ENCODE assay signal across 22 cellular contexts in the genomic region with DNA sequence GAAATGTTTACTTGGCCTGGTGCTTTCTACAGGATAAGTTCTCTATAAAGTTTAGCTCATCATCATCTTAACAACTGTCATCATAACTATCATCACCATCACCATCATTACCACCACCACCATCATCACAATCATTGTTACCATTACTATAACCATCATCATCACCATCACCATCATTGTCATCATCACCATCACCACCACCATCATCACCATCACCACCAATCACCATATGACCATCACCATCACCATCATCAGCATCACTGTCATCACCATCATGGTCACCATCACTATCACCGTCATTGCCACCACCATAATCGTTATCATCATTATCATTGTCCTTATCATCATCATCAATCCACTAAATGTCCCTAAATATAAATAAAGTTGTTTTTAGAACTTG. TPM values are rescaled to one million over a fixed set of nuclear protein-coding genes. Genes with fewer than 3 reads are reported as not detected.
DNase-seq lines count a peak whose midpoint lies in the region; ATAC-seq, FAIRE-seq and TF ChIP-seq lines count a peak whose summit lies in the region.
"Had no signal": no experiment of that assay in that cellular context is flagged by ENCODE, and none has a peak within 500 bp of the region (broad histone marks: within the 10 kb centered on the region; RNA-seq: fewer than 3 reads in every experiment).

No MANE protein-coding gene starts in this region.

- H3K4me1 ChIP-seq in HepG2 (ENCODE audit: insufficient read depth, low read length) = peaks cover 32% of the 10 kb centered on the region
- no peaks in the 10 kb centered on the region for H3K4me1 ChIP-seq in right lobe of liver
- H3K4me1 ChIP-seq in HEK293 (ENCODE audit: control insufficient read depth, insufficient read depth, low read length) = no peaks in the 10 kb centered on the region
- H3K4me1 ChIP-seq in pancreas = no peaks in the 10 kb centered on the region
- H3K4me1 ChIP-seq: A549, Caco-2 had no signal

- BruUV-seq in HepG2 (replicated peaks; lab: Mats Ljungman, UMichigan) = no TSS peak

- FAIRE-seq in HepG2 (lab: Jason Lieb, UNC) (no peak), bronchial epithelial cell (lab: Jason Lieb, UNC) (peak; percentile 58), urothelium cell line (lab: Jason Lieb, UNC) (peak; percentile 100), pancreas (lab: Jason Lieb, UNC) (no peak)
- FAIRE-seq: A549, D721Med, G401.6, GM19239 had no signal

- DNase-seq in HepG2 (ENCODE audit: low spot score) = no peak
- DNase-seq in right lobe of liver = no peak
- no peak for DNase-seq in bronchial epithelial cell (ENCODE audit: low read depth)
- DNase-seq in urothelium cell line (ENCODE audit: low spot score) = no peak
- DNase-seq in pancreas = no peak
- no peak for DNase-seq in NOMO-1 (lab: John Stamatoyannopoulos, UW; ENCODE audit: unreplicated experiment in 2 of 2)
- DNase-seq in iPS-NIHi7 (ENCODE audit: extremely low spot score) = no peak
- DNase-seq: AML-193; Caco-2; Calu3; CD4-positive, alpha-beta T cell; CD8-positive, alpha-beta T cell; DMS79 treated with DMSO at 0.1 percent for 48 hours; GF-D8 had no signal

- H3K27me3 ChIP-seq in HepG2 (ENCODE audit: control insufficient read depth in 1 of 2, insufficient read depth in 2 of 2, low read length in 2 of 2) = peaks cover 5 to 68% of the 10 kb centered on the region in 2 experiments
- H3K27me3 ChIP-seq in right lobe of liver = no peaks in the 10 kb centered on the region
- H3K27me3 ChIP-seq in bronchial epithelial cell (ENCODE audit: control insufficient read depth, insufficient read depth, low read length) = peaks cover 10% of the 10 kb centered on the region
- H3K27me3 ChIP-seq in pancreas = no peaks in the 10 kb centered on the region
- H3K27me3 ChIP-seq: BLaER1 treated with 17β-estradiol and CSF1 and Interleukin-3, amounts not matched to agents 10 nM and 100 nM had no signal

- no peak overlapping the region for H2AFZ ChIP-seq in HepG2 (ENCODE audit: low read length)

- no peaks in the 10 kb centered on the region for H3K79me2 ChIP-seq in HepG2 (ENCODE audit: insufficient read depth, low read length)

- no peak for TF ChIP-seq RAD21 in HepG2 (CRISPR knock-in tag; IDR thresholded peaks at IDR 0.05)

- peaks cover 2% of the 10 kb centered on the region for H3K9me3 ChIP-seq in HepG2 (ENCODE audit: low read length)
- no peaks in the 10 kb centered on the region for H3K9me3 ChIP-seq in right lobe of liver
- H3K9me3 ChIP-seq in HEK293 (ENCODE audit: control insufficient read depth, insufficient read depth, low read depth, low read length) = no peaks in the 10 kb centered on the region
- no peaks in the 10 kb centered on the region for H3K9me3 ChIP-seq in pancreas
- H3K9me3 ChIP-seq: BLaER1 treated with 17β-estradiol and CSF1 and Interleukin-3, amounts not matched to agents 10 nM and 100 nM had no signal

- H3K27ac ChIP-seq in HepG2 (ENCODE audit: extremely low read length, insufficient read depth, low read length) = no peak overlapping the region
- no peak overlapping the region for H3K27ac ChIP-seq in right lobe of liver
- no peak overlapping the region for H3K27ac ChIP-seq in HEK293 (ENCODE audit: extremely low read depth, low read depth, low read length)
- no peak overlapping the region for H3K27ac ChIP-seq in pancreas
- H3K27ac ChIP-seq: 22Rv1; A549; BLaER1 treated with 17β-estradiol and CSF1 and Interleukin-3, amounts not matched to agents 10 nM and 100 nM; C4-2B had no signal

- POLR2A ChIA-PET in HepG2 (lab: Yijun Ruan, JAX) (no interaction called here), HEK293 (lab: Yijun Ruan, JAX) (no interaction called here)

- no peak overlapping the region for H3K9ac ChIP-seq in HepG2 (ENCODE audit: insufficient read depth, low read depth, low read length)
- H3K9ac ChIP-seq: BLaER1 treated with 17β-estradiol and CSF1 and Interleukin-3, amounts not matched to agents 10 nM and 100 nM had no signal

- no peak for TF ChIP-seq EP300 in HepG2 (IDR thresholded peaks at IDR 0.05; ENCODE audit: low read depth in 2 of 2, low read length in 2 of 2)
- TF ChIP-seq EP300 in HepG2 (CRISPR knock-in tag; IDR thresholded peaks at IDR 0.05; ENCODE audit: borderline replicate concordance) = no peak

- TF ChIP-seq POLR2A in HepG2 (IDR thresholded peaks at IDR 0.05; ENCODE audit: insufficient read depth in 1 of 2, low read depth in 2 of 2, low read length in 2 of 2) (no peak), right lobe of liver (IDR thresholded peaks at IDR 0.05) (no peak)

- no peaks in the 10 kb centered on the region; the same call in 1 of the 2 replicates for H4K20me1 ChIP-seq in HepG2 (ENCODE audit: insufficient read depth, low read length)

- 4% methylated on average over 2 of the region's 2 CpGs for WGBS in HepG2 (ENCODE audit: low lambda C conversion rate)
- WGBS in right lobe of liver (ENCODE audit: insufficient coverage, low coverage, low lambda C conversion rate, missing lambda C conversion rate) = 69% methylated on average over 2 of the region's 2 CpGs
- WGBS in pancreas, 2 donors = 62 to 66% methylated on average over 2 of the region's 2 CpGs

- no peak overlapping the region for H3K4me2 ChIP-seq in HepG2 (ENCODE audit: low read depth, low read length)
- H3K4me2 ChIP-seq: A549 had no signal

- intact Hi-C loops in HepG2 (cut with micrococcal nuclease; ENCODE audit: unreplicated experiment) (no loop called here), right lobe of liver (cut with DNase I) (loop anchor here in 1 of 2 donors (10.0 kb wide), 1 partner anchor 568 kb away; no protein-coding TSS in a partner anchor), pancreas (cut with DNase I) (no loop called here)

- TF ChIP-seq CTCF in HepG2 (CRISPR knock-in tag; IDR thresholded peaks at IDR 0.05) (no peak), right lobe of liver (IDR thresholded peaks at IDR 0.05) (no peak), HEK293 (tag by site-specific recombination; IDR thresholded peaks at IDR 0.05) (no peak), bronchial epithelial cell (IDR thresholded peaks at IDR 0.05; ENCODE audit: insufficient read depth, low read length, severe bottlenecking) (no peak), pancreas (IDR thresholded peaks at IDR 0.05) (no peak)

- no peak for ATAC-seq in HepG2
- no peak for ATAC-seq in right lobe of liver
- ATAC-seq in pancreas = no peak
- ATAC-seq: A549; CD8-positive, alpha-beta T cell had no signal

- no peaks in the 10 kb centered on the region for H3K36me3 ChIP-seq in HepG2 (replicated peaks in 1 of 2; ENCODE audit: control insufficient read depth in 1 of 2, insufficient read depth in 2 of 2, low read length in 2 of 2)
- H3K36me3 ChIP-seq in right lobe of liver = no peaks in the 10 kb centered on the region
- H3K36me3 ChIP-seq in HEK293 (ENCODE audit: control insufficient read depth in 2 of 2, insufficient read depth in 1 of 2, low read length in 2 of 2) = no peaks in the 10 kb centered on the region
- H3K36me3 ChIP-seq in bronchial epithelial cell (ENCODE audit: control insufficient read depth, insufficient read depth, low read length) = no peaks in the 10 kb centered on the region
- no peaks in the 10 kb centered on the region for H3K36me3 ChIP-seq in pancreas
- H3K36me3 ChIP-seq: BLaER1 treated with 17β-estradiol and CSF1 and Interleukin-3, amounts not matched to agents 10 nM and 100 nM had no signal

- in situ Hi-C loops in HepG2 (cut with HindIII; ENCODE audit: extremely low pct_ligation_motif_present, low pct_unique_long_range_greater_than_20kb) = no loop called here

- CTCF ChIA-PET in HepG2 (lab: Yijun Ruan, JAX; ENCODE audit: low intra/inter-chr PET ratio, low total read pairs) (no interaction called here), HEK293 (lab: Yijun Ruan, JAX) (interaction anchor here (0.7 kb wide), 1 partner anchor 27 kb away, joined by 5 read pairs; no protein-coding TSS in a partner anchor)

- no peak overlapping the region for H3K4me3 ChIP-seq in HepG2 (replicated peaks in 1 of 3; ENCODE audit: insufficient read depth in 1 of 3, low read depth in 2 of 3, low read length in 3 of 3)
- H3K4me3 ChIP-seq in right lobe of liver = no peak overlapping the region
- no peak overlapping the region for H3K4me3 ChIP-seq in HEK293 (ENCODE audit: low read depth, low read length)
- H3K4me3 ChIP-seq in bronchial epithelial cell (ENCODE audit: low read depth, low read length) = no peak overlapping the region
- H3K4me3 ChIP-seq in pancreas = no peak overlapping the region
- H3K4me3 ChIP-seq: A549; BLaER1 treated with 17β-estradiol and CSF1 and Interleukin-3, amounts not matched to agents 10 nM and 100 nM had no signal

RNA-seq across cellular contexts. Expression of a gene that starts 54.9 kb away (rescaled TPM):
- 40.4 and 96.0 TPM in 2 replicates for total RNA-seq in HepG2 (2016; rRNA removed; fragmentation: Illumina TruSeq; extraction: Trizol)
- 11.3 and 13.3 TPM in 2 replicates for total RNA-seq in HepG2 (2016; cell fraction: cytosol; rRNA removed; fragmentation: Illumina TruSeq; extraction: Trizol; ENCODE audit: low read depth)
- total RNA-seq in HepG2 (2016; cell fraction: insoluble cytoplasmic fraction; rRNA removed; fragmentation: Illumina TruSeq; extraction: Trizol) = 38.3 and 98.7 TPM in 2 replicates
- total RNA-seq in HepG2 (2016; cell fraction: membrane; rRNA removed; fragmentation: Illumina TruSeq; extraction: Trizol) = 26.9 and 29.4 TPM in 2 replicates
- total RNA-seq in HepG2 (2016; cell fraction: nucleus; rRNA removed; fragmentation: Illumina TruSeq; extraction: Trizol) = 77.9 and 89.2 TPM in 2 replicates
- polyA plus RNA-seq in HepG2 (2011; rRNA removed) = 143 and 241 TPM in 2 replicates
- 92.8 and 116 TPM in 2 replicates for polyA plus RNA-seq in HepG2 (2011; cell fraction: cytosol; rRNA removed)
- polyA plus RNA-seq in HepG2 (2011; cell fraction: nucleus; rRNA removed) = 82.1 and 131 TPM in 2 replicates
- polyA plus RNA-seq in HepG2 (2012) = 315 and 354 TPM in 2 replicates
- polyA plus RNA-seq in HepG2 (2016; cell fraction: cytosol; fragmentation: Illumina TruSeq; extraction: Trizol; ENCODE audit: low read depth) = 16.5 and 16.7 TPM in 2 replicates
- 50.6 and 73.9 TPM in 2 replicates for polyA plus RNA-seq in HepG2 (2016; cell fraction: insoluble cytoplasmic fraction; fragmentation: Illumina TruSeq; extraction: Trizol; ENCODE audit: low read depth)
- polyA plus RNA-seq in HepG2 (2016; cell fraction: membrane; fragmentation: Illumina TruSeq; extraction: Trizol; ENCODE audit: low read depth) = 26.0 and 32.3 TPM in 2 replicates
- polyA plus RNA-seq in HepG2 (2016; cell fraction: nucleus; fragmentation: Illumina TruSeq; extraction: Trizol; ENCODE audit: insufficient read depth, low read depth) = 165 and 172 TPM in 2 replicates
- polyA minus RNA-seq in HepG2 (2011; rRNA and poly(A)+ RNA removed; ENCODE audit: low replicate concordance) = 160 and 313 TPM in 2 replicates
- polyA minus RNA-seq in HepG2 (2011; cell fraction: cytosol; rRNA and poly(A)+ RNA removed) = 161 and 251 TPM in 2 replicates
- 34.2 and 48.4 TPM in 2 replicates for polyA minus RNA-seq in HepG2 (2011; cell fraction: nucleus; rRNA and poly(A)+ RNA removed)
- total RNA-seq in right lobe of liver = 100 to 1,000 TPM in 4 of 6 experiments, 10 to 100 TPM in 2; 42.0 to 320 (median 126) TPM
- 29.4 and 60.3 TPM in 2 replicates for total RNA-seq in bronchial epithelial cell
- total RNA-seq in pancreas = 10 to 100 TPM in 4 of 6 donors, 1 to 10 TPM in 2; 5.7 to 19.8 (median 13.5) TPM
- polyA plus RNA-seq in pancreas = 10 to 100 TPM in 1 of 2 donors, 1 to 10 TPM in 1; 7.0 to 10.1 TPM

RNA-seq across cellular contexts. Expression of a gene that starts 59.7 kb away (rescaled TPM):
- 27.1 and 35.7 TPM in 2 replicates for total RNA-seq in HepG2 (2016; rRNA removed; fragmentation: Illumina TruSeq; extraction: Trizol)
- 8.5 and 12.4 TPM in 2 replicates for total RNA-seq in HepG2 (2016; cell fraction: cytosol; rRNA removed; fragmentation: Illumina TruSeq; extraction: Trizol; ENCODE audit: low read depth)
- 24.1 and 36.5 TPM in 2 replicates for total RNA-seq in HepG2 (2016; cell fraction: insoluble cytoplasmic fraction; rRNA removed; fragmentation: Illumina TruSeq; extraction: Trizol)
- total RNA-seq in HepG2 (2016; cell fraction: membrane; rRNA removed; fragmentation: Illumina TruSeq; extraction: Trizol) = 13.6 and 14.7 TPM in 2 replicates
- 51.5 and 52.3 TPM in 2 replicates for total RNA-seq in HepG2 (2016; cell fraction: nucleus; rRNA removed; fragmentation: Illumina TruSeq; extraction: Trizol)
- polyA plus RNA-seq in HepG2 (2011; rRNA removed) = 51.5 and 63.4 TPM in 2 replicates
- 35.3 and 38.4 TPM in 2 replicates for polyA plus RNA-seq in HepG2 (2011; cell fraction: cytosol; rRNA removed)
- polyA plus RNA-seq in HepG2 (2011; cell fraction: nucleus; rRNA removed) = 278 and 289 TPM in 2 replicates
- 36.9 and 39.9 TPM in 2 replicates for polyA plus RNA-seq in HepG2 (2012)
- polyA plus RNA-seq in HepG2 (2016; cell fraction: cytosol; fragmentation: Illumina TruSeq; extraction: Trizol; ENCODE audit: low read depth) = 8.2 and 8.4 TPM in 2 replicates
- 21.4 and 22.2 TPM in 2 replicates for polyA plus RNA-seq in HepG2 (2016; cell fraction: insoluble cytoplasmic fraction; fragmentation: Illumina TruSeq; extraction: Trizol; ENCODE audit: low read depth)
- polyA plus RNA-seq in HepG2 (2016; cell fraction: membrane; fragmentation: Illumina TruSeq; extraction: Trizol; ENCODE audit: low read depth) = 8.4 and 8.9 TPM in 2 replicates
- polyA plus RNA-seq in HepG2 (2016; cell fraction: nucleus; fragmentation: Illumina TruSeq; extraction: Trizol; ENCODE audit: insufficient read depth, low read depth) = 95.9 and 99.0 TPM in 2 replicates
- polyA minus RNA-seq in HepG2 (2011; rRNA and poly(A)+ RNA removed; ENCODE audit: low replicate concordance) = 80.9 and 97.1 TPM in 2 replicates
- polyA minus RNA-seq in HepG2 (2011; cell fraction: cytosol; rRNA and poly(A)+ RNA removed) = 17.1 and 19.6 TPM in 2 replicates
- polyA minus RNA-seq in HepG2 (2011; cell fraction: nucleus; rRNA and poly(A)+ RNA removed) = 117 and 142 TPM in 2 replicates
- total RNA-seq in right lobe of liver = 10 to 100 TPM; 26.4 to 54.7 (median 35.4) TPM
- 69.8 and 91.3 TPM in 2 replicates for total RNA-seq in bronchial epithelial cell
- 10 to 100 TPM; 18.4 to 46.3 (median 26.7) TPM for total RNA-seq in pancreas
- 10 to 100 TPM; 64.8 to 77.3 TPM for polyA plus RNA-seq in pancreas
